Comparison of ENCODE assay signal across 23 cellular contexts in genomic region chr9:120350596-120350995, GRCh38.
"Had no signal": no experiment of that assay in that cellular context is flagged by ENCODE, and none has a peak within 500 bp of the region (broad histone marks: within the 10 kb centered on the region; RNA-seq: fewer than 3 reads in every experiment).

No MANE protein-coding gene starts in this region.

- H3K9me3 ChIP-seq: gastroesophageal sphincter, heart left ventricle, lower lobe of right lung, mucosa of descending colon, prostate gland, right atrium auricular region, testis, tibial artery had no signal

- ATAC-seq: esophagus mucosa; foreskin keratinocyte; gastroesophageal sphincter; heart left ventricle; left cardiac atrium; left ventricle myocardium superior; lower lobe of right lung; mucosa of descending colon; natural killer cell treated with Interleukin-12 subunit alpha and Interleukin-12 subunit beta and Interleukin-15 and Interleukin-18, amount 100 ng/mL, for 72 hours; sciatic nerve; stimulated activated effector memory CD8-positive, alpha-beta T cell treated with anti-CD3 and anti-CD28 coated beads, Interleukin-12 subunit alpha, Interleukin-12 subunit beta, amount 100 ng/mL, for 72 hours had no signal

- H3K27ac ChIP-seq: foreskin keratinocyte, gastroesophageal sphincter, heart left ventricle, lower lobe of right lung, prostate gland, right atrium auricular region, testis, tibial artery had no signal

- H3K27me3 ChIP-seq: foreskin keratinocyte, heart left ventricle, right atrium auricular region, testis, tibial artery had no signal

- DNase-seq: cerebellar nuclear complex; cortex of kidney; foreskin keratinocyte; heart left ventricle; hippocampal formation; left cardiac atrium; left ventricle myocardium superior; lower lobe of right lung; mucosa of descending colon; naive B cell; stimulated activated CD4-positive, alpha-beta T cell treated with anti-CD3 and anti-CD28 coated beads, Interleukin-2, amount 100 ng/mL, for 24 hours; stimulated activated CD4-positive, alpha-beta T cell treated with anti-CD3 and anti-CD28 coated beads, Interleukin-4, amount 100 ng/mL, for 24 hours; stimulated activated naive CD4-positive, alpha-beta T cell treated with Interleukin-2 at 50 U/mL for 16 hours; substantia nigra; testis; tibial artery had no signal

- H3K4me3 ChIP-seq: gastroesophageal sphincter, heart left ventricle, lower lobe of right lung, mucosa of descending colon, prostate gland, right atrium auricular region, testis, tibial artery had no signal

- H3K36me3 ChIP-seq: gastroesophageal sphincter, heart left ventricle, lower lobe of right lung, prostate gland, right atrium auricular region, tibial artery had no signal

- H3K4me1 ChIP-seq: foreskin keratinocyte, gastroesophageal sphincter, lower lobe of right lung, testis, tibial artery had no signal
